ENCODE assay signal across 11 cellular contexts in genomic region chr6:44267252-44267651, GRCh38. TPM values are rescaled to one million over a fixed set of nuclear protein-coding genes. Genes with fewer than 3 reads are reported as not detected.
"Had no signal": no experiment of that assay in that cellular context is flagged by ENCODE, and none has a peak within 500 bp of the region (broad histone marks: within the 10 kb centered on the region; RNA-seq: fewer than 3 reads in every experiment).

No MANE protein-coding gene starts in this region.

- H3K9me3 Mint-ChIP-seq: activated naive CD8-positive, alpha-beta T cell treated with anti-CD3 and anti-CD28 coated beads, Interleukin-2, amount 50 U/mL, for 24 hours; T-helper 1 cell treated with Interleukin-12 subunit alpha and Interleukin-12 subunit beta and Interleukin-4 antibody, amounts not matched to agents 30 μg/mL and 1 μg/mL, for 36 hours had no signal

- H3K9me3 ChIP-seq: breast epithelium, left lung, tibial nerve, uterus had no signal

- DNase-seq: left lung had no signal

- H3K4me3 Mint-ChIP-seq: activated CD4-positive, alpha-beta T cell treated with anti-CD3 and anti-CD28 coated beads for 36 hours had no signal

- H3K79me2 ChIP-seq: parathyroid adenoma had no signal

- H3K27ac Mint-ChIP-seq: activated CD4-positive, alpha-beta T cell treated with anti-CD3 and anti-CD28 coated beads for 36 hours; activated naive CD8-positive, alpha-beta T cell treated with anti-CD3 and anti-CD28 coated beads, Interleukin-2, amount 50 U/mL, for 24 hours had no signal

- H3K27ac ChIP-seq: breast epithelium, dorsolateral prefrontal cortex, left lung, parathyroid adenoma, tibial nerve, uterus, WERI-Rb-1 had no signal

- H3K36me3 ChIP-seq: breast epithelium, tibial nerve, uterus, WERI-Rb-1 had no signal

- H2AFZ ChIP-seq: parathyroid adenoma had no signal

- H3K4me3 ChIP-seq: breast epithelium, dorsolateral prefrontal cortex, left lung, tibial nerve, uterus had no signal

- ATAC-seq: activated CD4-positive, alpha-beta T cell treated with anti-CD3 and anti-CD28 coated beads for 36 hours; activated naive CD8-positive, alpha-beta T cell treated with anti-CD3 and anti-CD28 coated beads, Interleukin-2, amount 50 U/mL, for 24 hours had no signal

RNA-seq across cellular contexts. Expression of gene TMEM151B, which starts 3.0 kb away (rescaled TPM):
- total RNA-seq: aorta, left lung had no signal
- polyA plus RNA-seq: aorta had no signal
